In genomic region chr4:40046311-40046980, GRCh38 we compare ENCODE assay signal across 8 cellular contexts. TPM values are rescaled to one million over a fixed set of nuclear protein-coding genes. Genes with fewer than 3 reads are reported as not detected.
DNase-seq lines count a peak whose midpoint lies in the region; ATAC-seq and TF ChIP-seq lines count a peak whose summit lies in the region.

No MANE protein-coding gene starts in this region.

- DNase-seq in activated T-cell treated with anti-CD3 and anti-CD28 coated beads for 24 hours (ENCODE audit: low read depth) (peak; percentile 33), kidney tubule cell (ENCODE audit: low spot score) (peak; percentile 20), stromal cell of bone marrow (ENCODE audit: low read depth) (peak; percentile 32), CD14-positive monocyte (ENCODE audit: low spot score) (no peak), GM13976 (ENCODE audit: low spot score) (no peak)
- DNase-seq in activated T-cell treated with anti-CD3 and anti-CD28 coated beads, Interleukin-2, amount 50 U/mL, for 1 hour: no peak

- H3K9me3 Mint-ChIP-seq in activated naive CD4-positive, alpha-beta T cell treated with anti-CD3 and anti-CD28 coated beads, Interleukin-2, amount 50 U/mL, for 24 hours: no peaks in the 10 kb centered on the region
- H3K9me3 Mint-ChIP-seq in CD14-positive monocyte: no peaks in the 10 kb centered on the region

- no peak for ATAC-seq in GM18519 (IDR thresholded peaks at IDR 0.05; ENCODE audit: low FRiP score, unreplicated experiment)

- no peaks in the 10 kb centered on the region for H3K27me3 Mint-ChIP-seq in activated naive CD4-positive, alpha-beta T cell treated with anti-CD3 and anti-CD28 coated beads, Interleukin-2, amount 50 U/mL, for 24 hours
- peaks cover 2 to 8% (median 3%) of the 10 kb centered on the region in 3 donors for H3K27me3 Mint-ChIP-seq in CD14-positive monocyte (ENCODE audit: low read depth in 3 of 3)

- peak overlapping the region; percentile 93 for H3K27ac Mint-ChIP-seq in activated naive CD4-positive, alpha-beta T cell treated with anti-CD3 and anti-CD28 coated beads, Interleukin-2, amount 50 U/mL, for 24 hours
- H3K27ac Mint-ChIP-seq in CD14-positive monocyte: no peak overlapping the region

- in situ Hi-C loops in GM13976 (cut with MboI; ENCODE audit: low sequenced_read_pairs, unreplicated experiment): no loop called here

- TF ChIP-seq CTCF in CD14-positive monocyte (IDR thresholded peaks at IDR 0.05) (no peak), GM13976 (IDR thresholded peaks at IDR 0.05; ENCODE audit: borderline replicate concordance, control extremely low read depth, extremely low read depth, insufficient read depth, missing control alignments) (no peak)

- H3K4me1 Mint-ChIP-seq in activated naive CD4-positive, alpha-beta T cell treated with anti-CD3 and anti-CD28 coated beads, Interleukin-2, amount 50 U/mL, for 24 hours: peaks cover 14% of the 10 kb centered on the region
- H3K4me1 Mint-ChIP-seq in CD14-positive monocyte: no peaks in the 10 kb centered on the region

- intact Hi-C loops in CD14-positive monocyte (cut with micrococcal nuclease): no loop called here

- no peaks in the 10 kb centered on the region for H3K36me3 Mint-ChIP-seq in activated naive CD4-positive, alpha-beta T cell treated with anti-CD3 and anti-CD28 coated beads, Interleukin-2, amount 50 U/mL, for 24 hours
- H3K36me3 Mint-ChIP-seq in CD14-positive monocyte: no peaks in the 10 kb centered on the region

- peak overlapping the region; percentile 19 for H3K4me3 Mint-ChIP-seq in activated naive CD4-positive, alpha-beta T cell treated with anti-CD3 and anti-CD28 coated beads, Interleukin-2, amount 50 U/mL, for 24 hours
- no peak overlapping the region for H3K4me3 Mint-ChIP-seq in CD14-positive monocyte

RNA-seq across cellular contexts. Expression of gene N4BP2, which starts 10.2 kb away (rescaled TPM):
- polyA plus RNA-seq in CD14-positive monocyte: 1 to 10 TPM; 4.8 to 8.3 TPM

Comparison
In these comparisons a context has a peak if more than half of its experiments do, and no peak if none do; other contexts are left out.
1. DNase-seq: peak in activated T-cell treated with anti-CD3 and anti-CD28 coated beads for 24 hours (single experiment), kidney tubule cell (single experiment) and stromal cell of bone marrow (single experiment); none in activated T-cell treated with anti-CD3 and anti-CD28 coated beads, Interleukin-2, amount 50 U/mL, for 1 hour (single experiment), CD14-positive monocyte (single experiment) and GM13976 (single experiment).